Comparison of ENCODE assay signal across 25 cellular contexts in the genomic region with DNA sequence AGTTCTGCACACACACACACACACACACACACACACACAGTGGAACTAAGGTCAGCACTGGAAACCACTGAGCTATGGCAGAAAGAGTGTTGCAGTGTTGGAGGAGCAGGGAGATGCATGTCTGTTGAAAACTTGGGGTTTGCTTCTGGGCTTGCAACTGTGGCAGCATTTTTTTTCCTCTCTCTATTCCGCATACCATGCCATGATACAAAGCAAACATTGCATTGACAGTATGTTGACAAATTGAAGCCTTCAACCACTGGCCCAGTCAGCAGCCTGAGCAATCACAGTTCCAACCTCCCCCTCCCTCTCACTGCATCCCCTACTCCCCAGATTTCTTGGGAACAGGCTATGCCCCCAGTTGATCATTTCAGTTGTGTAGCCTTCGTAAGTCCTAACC.
DNase-seq lines count a peak whose midpoint lies in the region; ATAC-seq, FAIRE-seq and TF ChIP-seq lines count a peak whose summit lies in the region.
"Had no signal": no experiment of that assay in that cellular context is flagged by ENCODE, and none has a peak within 500 bp of the region (broad histone marks: within the 10 kb centered on the region; RNA-seq: fewer than 3 reads in every experiment).

No MANE protein-coding gene starts in this region.

- H4K91ac ChIP-seq in H1 (replicated peaks; ENCODE audit: insufficient read length, low read length) = no peak overlapping the region
- no peak overlapping the region for H4K91ac ChIP-seq in mesenchymal stem cell (ENCODE audit: low read length)

- no peaks in the 10 kb centered on the region; a peak in 1 of 8 replicates for H3K36me3 ChIP-seq in H1 (ENCODE audit: control insufficient read depth in 2 of 4, insufficient read depth in 4 of 4, low read length in 3 of 4)
- no peaks in the 10 kb centered on the region for H3K36me3 ChIP-seq in mesenchymal stem cell (ENCODE audit: control insufficient read depth in 1 of 2, insufficient read depth in 2 of 2, low read depth in 1 of 2, low read length in 2 of 2)
- no peaks in the 10 kb centered on the region for H3K36me3 ChIP-seq in aorta (ENCODE audit: control insufficient read depth in 1 of 2, insufficient read depth in 2 of 2, low read length in 1 of 2)

- H3K14ac ChIP-seq in H1 (ENCODE audit: insufficient read length) (no peak overlapping the region), mesenchymal stem cell (ENCODE audit: low read length in 2 of 2) (no peak overlapping the region)

- no peak overlapping the region for H2BK5ac ChIP-seq in H1 (ENCODE audit: low read depth, low read length)
- H2BK5ac ChIP-seq in mesenchymal stem cell (ENCODE audit: low read depth, low read length, poor library complexity, severe bottlenecking) = no peak overlapping the region

- WGBS in H1 (ENCODE audit: extremely low coverage in 1 of 2, insufficient coverage in 1 of 2, insufficient read length in 1 of 2, insufficient replicate concordance in 2 of 2, low coverage in 1 of 2, low lambda C conversion rate in 2 of 2, missing lambda C conversion rate in 1 of 2), 2 experiments = 91% methylated on average over 2 of the region's 2 CpGs; no CpG with 5 or more reads in 1 of the 2 experiments
- 72% methylated on average over 2 of the region's 2 CpGs for WGBS in mesenchymal stem cell
- WGBS in aorta, 2 donors = 87 to 93% methylated on average over 2 of the region's 2 CpGs

- H3K4ac ChIP-seq in H1 (replicated peaks; ENCODE audit: insufficient read length, low read depth, low read length) (no peak overlapping the region), mesenchymal stem cell (ENCODE audit: low read depth in 1 of 2, low read length in 2 of 2) (no peak overlapping the region)

- H3K27me3 ChIP-seq in H1 (replicated peaks in 1 of 4; ENCODE audit: control insufficient read depth in 3 of 4, extremely low read depth in 1 of 4, insufficient read depth in 3 of 4, low read length in 3 of 4) (no peaks in the 10 kb centered on the region), mesenchymal stem cell (ENCODE audit: control insufficient read depth in 1 of 2, insufficient read depth in 1 of 2, low read length in 2 of 2) (peaks cover 0 to 25% of the 10 kb centered on the region in 2 experiments), aorta (ENCODE audit: control insufficient read depth in 1 of 2, insufficient read depth in 2 of 2, low read length in 1 of 2) (no peaks in the 10 kb centered on the region)
- H3K27me3 ChIP-seq: BLaER1 treated with 17β-estradiol and CSF1 and Interleukin-3, amounts not matched to agents 10 nM and 100 nM had no signal

- FAIRE-seq in H1 (lab: Jason Lieb, UNC) = no peak

- no peak for TF ChIP-seq RAD21 in H1 (IDR thresholded peaks at IDR 0.05 in 1 of 2, conservative IDR thresholded peaks at IDR 0.05 in 1 of 2; ENCODE audit: low read depth in 2 of 2, low read length in 2 of 2)

- TF ChIP-seq POLR2A in H1 (IDR thresholded peaks at IDR 0.05; ENCODE audit: control extremely low read depth in 1 of 2, low read depth in 2 of 2, low read length in 2 of 2) = no peak

- H2AFZ ChIP-seq in H1 (ENCODE audit: low read length) (no peak overlapping the region), mesenchymal stem cell (ENCODE audit: low read depth, low read length) (no peak overlapping the region)

- no peak overlapping the region for H4K8ac ChIP-seq in H1 (ENCODE audit: extremely low read depth, insufficient read depth, low read length)
- no peak overlapping the region for H4K8ac ChIP-seq in mesenchymal stem cell (ENCODE audit: low read length)

- POLR2A ChIA-PET in H1 (lab: Charles Lee; ENCODE audit: partially characterized antibody) = no interaction called here

- no peak overlapping the region for H2BK20ac ChIP-seq in H1 (ENCODE audit: low read length)

- H2AK5ac ChIP-seq in H1 (ENCODE audit: low read depth, low read length) (0 out of 2 replicates have a peak overlapping the region, but pooled peaks have one; percentile 46), mesenchymal stem cell (ENCODE audit: low read length, severe bottlenecking) (peak overlapping the region; percentile 24)

- H3K9me3 ChIP-seq in H1 (ENCODE audit: insufficient read depth in 2 of 2, low read depth in 1 of 2, low read length in 1 of 2) = no peaks in the 10 kb centered on the region
- H3K9me3 ChIP-seq in mesenchymal stem cell (ENCODE audit: control insufficient read depth, low read length) = no peaks in the 10 kb centered on the region
- no peaks in the 10 kb centered on the region for H3K9me3 ChIP-seq in aorta (ENCODE audit: control insufficient read depth, low read length)
- H3K9me3 ChIP-seq: BLaER1 treated with 17β-estradiol and CSF1 and Interleukin-3, amounts not matched to agents 10 nM and 100 nM; SK-N-SH had no signal

- DNase-seq in AG10803 (ENCODE audit: low read depth) (peak; percentile 40), NCI-H226 (peak; percentile 16), H1 (ENCODE audit: low read depth in 1 of 2, low spot score in 2 of 2) (no peak), mesenchymal stem cell (peak; percentile 10), aorta (no peak), A172 (ENCODE audit: low spot score) (no peak), NCI-H2196 (lab: John Stamatoyannopoulos, UW; ENCODE audit: unreplicated experiment) (no peak)
- no peak for DNase-seq in stimulated activated CD4-positive, alpha-beta T cell treated with anti-CD3 and anti-CD28 coated beads, Interleukin-2, amount 100 ng/mL, for 24 hours
- DNase-seq: DMS79, H7, HFFc6, Kasumi-1, MM.1S, NCI-H1092, NCI-H1436 treated with DMSO at 0.1 percent for 48 hours, NCI-H2081, NCI-H2171 treated with DMSO at 0.1 percent for 48 hours, NCI-H510A treated with DMSO at 0.1 percent for 48 hours, NCI-H82, OCI-M1, RPMI8226, SHP77 treated with DMSO at 0.1 percent for 48 hours, SK-N-SH had no signal

- no peak overlapping the region for H3K4me2 ChIP-seq in H1 (ENCODE audit: insufficient read depth in 1 of 2, low read depth in 2 of 2, low read length in 2 of 2)
- no peak overlapping the region for H3K4me2 ChIP-seq in mesenchymal stem cell (ENCODE audit: low read length, poor library complexity, severe bottlenecking)
- H3K4me2 ChIP-seq: BLaER1 treated with 17β-estradiol and CSF1 and Interleukin-3, amounts not matched to agents 10 nM and 100 nM; SK-N-SH had no signal

- H2BK120ac ChIP-seq in H1 (replicated peaks; ENCODE audit: low read depth, low read length) (no peak overlapping the region), mesenchymal stem cell (ENCODE audit: low read depth, low read length) (no peak overlapping the region)

- no peak overlapping the region for H3K27ac ChIP-seq in H1 (ENCODE audit: low read depth, low read length)
- peak overlapping the region; percentile 83 for H3K27ac ChIP-seq in mesenchymal stem cell (ENCODE audit: low read length, poor library complexity, severe bottlenecking)
- no peak overlapping the region for H3K27ac ChIP-seq in aorta (ENCODE audit: low read depth in 1 of 2, low read length in 2 of 2)
- H3K27ac ChIP-seq: BLaER1 treated with 17β-estradiol and CSF1 and Interleukin-3, amounts not matched to agents 10 nM and 100 nM; HL-60 had no signal

- ATAC-seq in aorta (ENCODE audit: low FRiP score) = no peak

- H3K79me2 ChIP-seq in H1 (ENCODE audit: control insufficient read depth in 1 of 2, insufficient read depth in 2 of 2, low read length in 2 of 2) = no peaks in the 10 kb centered on the region

- CTCF ChIA-PET in H1 (lab: Charles Lee; ENCODE audit: partially characterized antibody) = interaction anchor here (0.8 to 1.2 kb wide), 3 partner anchors 11 to 158 kb away, joined by 3 read pairs; no protein-coding TSS in a partner anchor

- no peaks in the 10 kb centered on the region for H4K20me1 ChIP-seq in H1 (replicated peaks in 1 of 2; ENCODE audit: control insufficient read depth in 1 of 2, insufficient read depth in 2 of 2, low read length in 2 of 2)

- H3K4me3 ChIP-seq in AG10803 (ENCODE audit: low read length) = no peak overlapping the region
- H3K4me3 ChIP-seq in H1 (ENCODE audit: extremely low read depth in 1 of 4, insufficient read depth in 2 of 4, low read depth in 3 of 4, low read length in 4 of 4) = no peak overlapping the region
- no peak overlapping the region for H3K4me3 ChIP-seq in mesenchymal stem cell (ENCODE audit: insufficient read depth in 1 of 2, low read depth in 1 of 2, low read length in 2 of 2)
- no peak overlapping the region for H3K4me3 ChIP-seq in aorta (ENCODE audit: low read length in 2 of 2)
- H3K4me3 ChIP-seq: BLaER1 treated with 17β-estradiol and CSF1 and Interleukin-3, amounts not matched to agents 10 nM and 100 nM had no signal

- intact Hi-C loops in aorta (cut with DNase I) = no loop called here

- no peak overlapping the region for H3K56ac ChIP-seq in H1 (replicated peaks; ENCODE audit: insufficient read length, low read depth, low read length)

- 0 out of 2 replicates have a peak overlapping the region, but pooled peaks have one; percentile 31 for H2BK12ac ChIP-seq in H1 (ENCODE audit: low read depth, low read length)
- H2BK12ac ChIP-seq in mesenchymal stem cell (ENCODE audit: low read length in 2 of 2) = peak overlapping the region in 1 of 2 experiments; percentile 47

- H3K9ac ChIP-seq in H1 (replicated peaks in 1 of 4; ENCODE audit: extremely low read depth in 1 of 4, low read depth in 3 of 4, low read length in 3 of 4) (no peak overlapping the region), mesenchymal stem cell (ENCODE audit: low read length) (no peak overlapping the region)
- H3K9ac ChIP-seq: BLaER1 treated with 17β-estradiol and CSF1 and Interleukin-3, amounts not matched to agents 10 nM and 100 nM; SK-N-SH had no signal

- no peaks in the 10 kb centered on the region for H3K79me1 ChIP-seq in H1 (ENCODE audit: low read depth, low read length)
- peaks cover 2% of the 10 kb centered on the region for H3K79me1 ChIP-seq in mesenchymal stem cell (replicated peaks; ENCODE audit: low read length, poor library complexity, severe bottlenecking)

- H3K4me1 ChIP-seq in H1 (replicated peaks in 1 of 4; ENCODE audit: control insufficient read depth in 3 of 4, insufficient read depth in 4 of 4, low read length in 3 of 4) = 0 out of 7 replicates have a peak, but pooled peaks cover 0 to 3% (median 0%) of the 10 kb centered on the region in 4 experiments
- peaks cover 11% of the 10 kb centered on the region for H3K4me1 ChIP-seq in mesenchymal stem cell (ENCODE audit: control insufficient read depth, insufficient read depth, low read depth, low read length)
- no peaks in the 10 kb centered on the region for H3K4me1 ChIP-seq in aorta (ENCODE audit: control insufficient read depth in 1 of 2, insufficient read depth in 2 of 2, low read length in 2 of 2)

- no peak for TF ChIP-seq CTCF in AG10803 (conservative IDR thresholded peaks at IDR 0.05; ENCODE audit: low read length)
- no peak for TF ChIP-seq CTCF in H1 (IDR thresholded peaks at IDR 0.05; ENCODE audit: control extremely low read depth in 1 of 3, insufficient read depth in 1 of 3, low read depth in 1 of 3, low read length in 3 of 3)

- no peak for TF ChIP-seq EP300 in H1 (IDR thresholded peaks at IDR 0.05; ENCODE audit: borderline replicate concordance in 1 of 2, low read depth in 2 of 2, low read length in 2 of 2)

- H2BK15ac ChIP-seq in H1 (ENCODE audit: low read length) (no peak overlapping the region), mesenchymal stem cell (ENCODE audit: low read depth, poor library complexity, severe bottlenecking) (no peak overlapping the region)

- H3K23ac ChIP-seq in H1 (ENCODE audit: insufficient read length) = no peak overlapping the region
- H3K23ac ChIP-seq in mesenchymal stem cell (ENCODE audit: low read length in 2 of 2) = no peak overlapping the region

- H3K18ac ChIP-seq in H1 (ENCODE audit: extremely low read depth, low read length) = no peak overlapping the region
- peak overlapping the region in 1 of 2 experiments; percentile 41 for H3K18ac ChIP-seq in mesenchymal stem cell (ENCODE audit: low read depth in 1 of 2, low read length in 2 of 2)

- no peaks in the 10 kb centered on the region for H3K23me2 ChIP-seq in H1 (ENCODE audit: low read depth, low read length)

- H4K5ac ChIP-seq in H1 (ENCODE audit: insufficient read length, low read depth, low read length) = no peak overlapping the region

Comparison
In these comparisons a context has a peak if more than half of its experiments do, and no peak if none do; other contexts are left out.
1. DNase-seq: peak in AG10803 (single experiment), NCI-H226 (single experiment) and mesenchymal stem cell (single experiment); none in H1 (0 of 2), aorta (0 of 2), A172 (single experiment), NCI-H2196 (single experiment) and stimulated activated CD4-positive, alpha-beta T cell treated with anti-CD3 and anti-CD28 coated beads, Interleukin-2, amount 100 ng/mL, for 24 hours (0 of 2).